1 cellular context compared by ENCODE assay signal in the genomic region with DNA sequence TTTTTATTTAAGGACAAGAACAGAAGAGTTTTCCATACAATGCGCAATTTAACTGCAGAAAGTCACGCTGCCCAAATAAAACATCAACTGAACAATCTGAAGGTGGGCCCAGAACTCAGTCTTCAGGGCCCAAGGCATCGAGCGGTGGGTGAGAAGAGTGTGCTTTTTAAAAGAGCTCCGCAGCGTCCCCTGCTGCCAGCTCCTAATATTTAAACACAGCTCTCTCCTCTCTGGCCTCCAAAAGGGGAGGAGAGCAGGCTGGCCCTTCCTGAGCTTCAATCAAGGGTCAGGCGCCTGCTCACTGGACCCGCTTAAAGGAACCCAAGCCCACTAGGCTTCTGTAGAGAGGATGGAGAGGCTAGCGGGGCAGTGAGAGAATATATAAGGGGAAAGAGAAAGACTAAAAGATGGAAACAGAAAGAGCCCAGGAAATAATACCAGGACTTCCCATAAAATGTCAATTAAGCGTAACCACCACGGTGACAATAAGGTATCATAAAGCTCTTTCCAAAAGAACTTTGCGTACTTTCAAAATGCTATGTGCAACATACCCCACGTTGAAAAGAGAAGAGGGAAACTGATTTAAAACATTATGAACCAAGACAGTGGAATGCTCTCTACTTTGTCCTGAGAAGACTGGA.
TF ChIP-seq lines count a peak whose summit lies in the region.

No MANE protein-coding gene starts in this region.

TF ChIP-seq in SK-N-SH, 30 proteins besides CTCF, POLR2A, EP300 and RAD21:
- TF ChIP-seq YY1 (IDR thresholded peaks at IDR 0.05; ENCODE audit: low read depth) (no peak), POLR2AphosphoS5 (IDR thresholded peaks at IDR 0.05; ENCODE audit: low read depth, low read length) (no peak), GATA2 (CRISPR knock-in tag; IDR thresholded peaks at IDR 0.05) (no peak), SMC3 (IDR thresholded peaks at IDR 0.05; ENCODE audit: low read depth, low read length) (peak; percentile 86), FOSL2 (IDR thresholded peaks at IDR 0.05; ENCODE audit: borderline replicate concordance, low read depth) (no peak), RCOR1 (IDR thresholded peaks at IDR 0.05; ENCODE audit: low read length) (0 out of 2 replicates have a peak, but pooled peaks have one; percentile 55), MEF2A (IDR thresholded peaks at IDR 0.05; ENCODE audit: borderline replicate concordance, low read depth) (no peak), RFX5 (IDR thresholded peaks at IDR 0.05; ENCODE audit: low read length) (no peak)
- TF ChIP-seq, protein P1, sequence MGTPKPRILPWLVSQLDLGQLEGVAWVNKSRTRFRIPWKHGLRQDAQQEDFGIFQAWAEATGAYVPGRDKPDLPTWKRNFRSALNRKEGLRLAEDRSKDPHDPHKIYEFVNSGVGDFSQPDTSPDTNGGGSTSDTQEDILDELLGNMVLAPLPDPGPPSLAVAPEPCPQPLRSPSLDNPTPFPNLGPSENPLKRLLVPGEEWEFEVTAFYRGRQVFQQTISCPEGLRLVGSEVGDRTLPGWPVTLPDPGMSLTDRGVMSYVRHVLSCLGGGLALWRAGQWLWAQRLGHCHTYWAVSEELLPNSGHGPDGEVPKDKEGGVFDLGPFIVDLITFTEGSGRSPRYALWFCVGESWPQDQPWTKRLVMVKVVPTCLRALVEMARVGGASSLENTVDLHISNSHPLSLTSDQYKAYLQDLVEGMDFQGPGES (IDR thresholded peaks at IDR 0.05; ENCODE audit: low read depth, low read length): no peak
- TF ChIP-seq, protein P2, sequence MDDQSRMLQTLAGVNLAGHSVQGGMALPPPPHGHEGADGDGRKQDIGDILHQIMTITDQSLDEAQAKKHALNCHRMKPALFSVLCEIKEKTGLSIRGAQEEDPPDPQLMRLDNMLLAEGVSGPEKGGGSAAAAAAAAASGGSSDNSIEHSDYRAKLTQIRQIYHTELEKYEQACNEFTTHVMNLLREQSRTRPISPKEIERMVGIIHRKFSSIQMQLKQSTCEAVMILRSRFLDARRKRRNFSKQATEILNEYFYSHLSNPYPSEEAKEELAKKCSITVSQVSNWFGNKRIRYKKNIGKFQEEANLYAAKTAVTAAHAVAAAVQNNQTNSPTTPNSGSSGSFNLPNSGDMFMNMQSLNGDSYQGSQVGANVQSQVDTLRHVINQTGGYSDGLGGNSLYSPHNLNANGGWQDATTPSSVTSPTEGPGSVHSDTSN (IDR thresholded peaks at IDR 0.05): 0 out of 2 replicates have a peak, but pooled peaks have one; percentile 6
